In the genomic region with DNA sequence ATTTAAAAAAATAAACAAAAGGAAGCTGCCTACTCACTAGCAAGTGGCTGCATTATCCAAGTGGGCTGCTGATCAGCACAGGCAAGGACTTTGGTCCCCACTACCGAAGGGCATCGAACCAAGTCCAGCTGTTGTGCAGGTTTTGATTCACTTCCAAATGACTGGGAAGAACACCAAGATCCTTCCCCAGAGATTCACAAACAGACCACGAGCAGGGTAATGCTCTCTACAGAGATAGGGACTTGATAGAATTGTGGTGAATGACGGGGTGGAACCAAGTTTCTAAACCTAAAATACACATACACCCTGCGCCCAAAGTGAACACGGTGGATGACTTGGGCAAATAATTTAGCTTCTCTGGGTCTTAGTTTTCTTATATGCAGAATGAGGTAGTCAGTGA, we compare ENCODE assay signal across 18 cellular contexts.
DNase-seq lines count a peak whose midpoint lies in the region; ATAC-seq and TF ChIP-seq lines count a peak whose summit lies in the region.
"Had no signal": no experiment of that assay in that cellular context is flagged by ENCODE, and none has a peak within 500 bp of the region (broad histone marks: within the 10 kb centered on the region; RNA-seq: fewer than 3 reads in every experiment).

No MANE protein-coding gene starts in this region.

- H3K4me3 ChIP-seq in fibroblast of lung (replicated peaks in 1 of 4; ENCODE audit: control extremely low read depth in 1 of 4, insufficient read depth in 1 of 4, low read depth in 3 of 4, low read length in 4 of 4), result no peak overlapping the region
- H3K4me3 ChIP-seq in liver (ENCODE audit: low read depth in 1 of 3, low read length in 3 of 3), result no peak overlapping the region
- H3K4me3 ChIP-seq in skeletal muscle satellite cell (ENCODE audit: low read length), result no peak overlapping the region
- H3K4me3 ChIP-seq: GM23338, SK-N-MC had no signal

- peak; percentile 70 to 81 for TF ChIP-seq RAD21 in liver (IDR thresholded peaks at IDR 0.05)

- no peak for ATAC-seq in GM18519 (IDR thresholded peaks at IDR 0.05; ENCODE audit: low FRiP score, unreplicated experiment)
- no peak for ATAC-seq in HG03108 (IDR thresholded peaks at IDR 0.05; ENCODE audit: unreplicated experiment)
- ATAC-seq: activated naive CD8-positive, alpha-beta T cell treated with anti-CD3 and anti-CD28 coated beads, Interleukin-2, amount 50 U/mL, for 24 hours; foreskin keratinocyte; GM23338 had no signal

- WGBS in liver, result 30% methylated on average over 6 of the region's 6 CpGs

- TF ChIP-seq CTCF in fibroblast of lung (conservative IDR thresholded peaks at IDR 0.05 in 1 of 2, IDR thresholded peaks at IDR 0.05 in 1 of 2; ENCODE audit: low read depth in 1 of 2, low read length in 2 of 2) (no peak), liver (IDR thresholded peaks at IDR 0.05; ENCODE audit: low read depth, low read length, missing input control) (no peak)

- H3K4me2 ChIP-seq in fibroblast of lung (ENCODE audit: extremely low read depth, insufficient read depth, low read length) (no peak overlapping the region), skeletal muscle satellite cell (ENCODE audit: low read length) (peak overlapping the region; percentile 29)
- H3K4me2 ChIP-seq: GM23338 had no signal

- H3K27ac ChIP-seq in fibroblast of lung (ENCODE audit: insufficient read depth, low read length) (no peak overlapping the region), liver (ENCODE audit: low read depth in 1 of 2, low read length in 2 of 2) (peak overlapping the region; percentile 69 to 83)
- H3K27ac ChIP-seq: foreskin keratinocyte, SK-N-MC had no signal

- H3K27me3 ChIP-seq in fibroblast of lung (ENCODE audit: control insufficient read depth, insufficient read depth, low read length) (no peaks in the 10 kb centered on the region), liver (ENCODE audit: control insufficient read depth in 4 of 4, insufficient read depth in 4 of 4, low read length in 3 of 4) (no peaks in the 10 kb centered on the region), skeletal muscle satellite cell (ENCODE audit: control insufficient read depth, insufficient read depth, low read length) (no peaks in the 10 kb centered on the region)
- H3K27me3 ChIP-seq: foreskin keratinocyte had no signal

- no peaks in the 10 kb centered on the region for H3K36me3 ChIP-seq in fibroblast of lung (ENCODE audit: control insufficient read depth, insufficient read depth, low read length)
- no peaks in the 10 kb centered on the region for H3K36me3 ChIP-seq in liver (ENCODE audit: control insufficient read depth in 4 of 4, insufficient read depth in 3 of 4, low read depth in 1 of 4, low read length in 3 of 4)
- no peaks in the 10 kb centered on the region for H3K36me3 ChIP-seq in skeletal muscle satellite cell (ENCODE audit: insufficient read depth, low read length)

- H3K9ac ChIP-seq in fibroblast of lung (ENCODE audit: insufficient read depth, low read length) (no peak overlapping the region), liver (ENCODE audit: low read depth in 1 of 2, low read length in 2 of 2) (peak overlapping the region in 1 of 2 donors; percentile 18), skeletal muscle satellite cell (ENCODE audit: low read depth, low read length) (no peak overlapping the region)

- no peaks in the 10 kb centered on the region for H4K20me1 ChIP-seq in fibroblast of lung (ENCODE audit: control insufficient read depth, extremely low read depth, insufficient read depth, low read length)

- H3K9me3 ChIP-seq in fibroblast of lung (ENCODE audit: control insufficient read depth, insufficient read depth, low read depth, low read length) (no peaks in the 10 kb centered on the region), liver (ENCODE audit: control insufficient read depth in 4 of 4, low read length in 3 of 4) (no peaks in the 10 kb centered on the region), skeletal muscle satellite cell (replicated peaks; ENCODE audit: low read length) (no peaks in the 10 kb centered on the region)

- peak; percentile 21 for DNase-seq in GM03348 (ENCODE audit: low spot score)
- DNase-seq in fibroblast of lung (ENCODE audit: low read depth in 2 of 2), result no peak
- DNase-seq in islet precursor cell, result no peak
- no peak for DNase-seq in stimulated activated CD4-positive, alpha-beta T cell treated with anti-CD3 and anti-CD28 coated beads, Interleukin-2, amount 100 ng/mL, for 48 hours
- DNase-seq: activated CD4-positive, alpha-beta T cell treated with anti-CD3 and anti-CD28 coated beads, Interleukin-2, amount 50 U/mL, for 4 hours; activated effector memory CD4-positive, alpha-beta T cell treated with anti-CD3 and anti-CD28 coated beads, Interleukin-2, amount 50 U/mL, for 16 hours; activated naive CD8-positive, alpha-beta T cell treated with anti-CD3 and anti-CD28 coated beads, Interleukin-2, amount 50 U/mL, for 24 hours; CD4-positive, alpha-beta T cell; DMS153; foreskin keratinocyte; KBM-7; NCI-H2029 treated with DMSO at 0.1 percent for 48 hours had no signal

- no peaks in the 10 kb centered on the region for H3K79me2 ChIP-seq in fibroblast of lung (ENCODE audit: control insufficient read depth, insufficient read depth, low read length)

- peak overlapping the region; percentile 23 for H2AFZ ChIP-seq in fibroblast of lung (ENCODE audit: low read length)
- H2AFZ ChIP-seq: GM23338 had no signal

- H3K4me1 ChIP-seq in fibroblast of lung (ENCODE audit: control insufficient read depth, extremely low read depth, insufficient read depth, low read length) (peaks cover 2% of the 10 kb centered on the region), liver (ENCODE audit: control insufficient read depth in 4 of 4, insufficient read depth in 4 of 4, low read length in 3 of 4) (peaks cover 17 to 46% (median 21%) of the 10 kb centered on the region in 4 donors), skeletal muscle satellite cell (ENCODE audit: control insufficient read depth, insufficient read depth, low read length) (peaks cover 35% of the 10 kb centered on the region)
- H3K4me1 ChIP-seq: foreskin keratinocyte had no signal

TF ChIP-seq in liver, 16 proteins besides CTCF, POLR2A, EP300 and RAD21 (continues in another document):
- TF ChIP-seq YY1 (IDR thresholded peaks at IDR 0.05), result peak; percentile 84
- TF ChIP-seq FOXA2 (IDR thresholded peaks at IDR 0.05), result peak; percentile 72
- peak in 1 of 2 donors; percentile 81 for TF ChIP-seq EGR1 (IDR thresholded peaks at IDR 0.05; ENCODE audit: low read depth in 2 of 2)
- TF ChIP-seq FOXA1 (IDR thresholded peaks at IDR 0.05), result peak; percentile 59
- TF ChIP-seq, protein P1, sequence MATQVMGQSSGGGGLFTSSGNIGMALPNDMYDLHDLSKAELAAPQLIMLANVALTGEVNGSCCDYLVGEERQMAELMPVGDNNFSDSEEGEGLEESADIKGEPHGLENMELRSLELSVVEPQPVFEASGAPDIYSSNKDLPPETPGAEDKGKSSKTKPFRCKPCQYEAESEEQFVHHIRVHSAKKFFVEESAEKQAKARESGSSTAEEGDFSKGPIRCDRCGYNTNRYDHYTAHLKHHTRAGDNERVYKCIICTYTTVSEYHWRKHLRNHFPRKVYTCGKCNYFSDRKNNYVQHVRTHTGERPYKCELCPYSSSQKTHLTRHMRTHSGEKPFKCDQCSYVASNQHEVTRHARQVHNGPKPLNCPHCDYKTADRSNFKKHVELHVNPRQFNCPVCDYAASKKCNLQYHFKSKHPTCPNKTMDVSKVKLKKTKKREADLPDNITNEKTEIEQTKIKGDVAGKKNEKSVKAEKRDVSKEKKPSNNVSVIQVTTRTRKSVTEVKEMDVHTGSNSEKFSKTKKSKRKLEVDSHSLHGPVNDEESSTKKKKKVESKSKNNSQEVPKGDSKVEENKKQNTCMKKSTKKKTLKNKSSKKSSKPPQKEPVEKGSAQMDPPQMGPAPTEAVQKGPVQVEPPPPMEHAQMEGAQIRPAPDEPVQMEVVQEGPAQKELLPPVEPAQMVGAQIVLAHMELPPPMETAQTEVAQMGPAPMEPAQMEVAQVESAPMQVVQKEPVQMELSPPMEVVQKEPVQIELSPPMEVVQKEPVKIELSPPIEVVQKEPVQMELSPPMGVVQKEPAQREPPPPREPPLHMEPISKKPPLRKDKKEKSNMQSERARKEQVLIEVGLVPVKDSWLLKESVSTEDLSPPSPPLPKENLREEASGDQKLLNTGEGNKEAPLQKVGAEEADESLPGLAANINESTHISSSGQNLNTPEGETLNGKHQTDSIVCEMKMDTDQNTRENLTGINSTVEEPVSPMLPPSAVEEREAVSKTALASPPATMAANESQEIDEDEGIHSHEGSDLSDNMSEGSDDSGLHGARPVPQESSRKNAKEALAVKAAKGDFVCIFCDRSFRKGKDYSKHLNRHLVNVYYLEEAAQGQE (IDR thresholded peaks at IDR 0.05), result peak; percentile 76
- peak; percentile 46 for TF ChIP-seq TAF1 (conservative IDR thresholded peaks at IDR 0.05)
- TF ChIP-seq, protein P2, sequence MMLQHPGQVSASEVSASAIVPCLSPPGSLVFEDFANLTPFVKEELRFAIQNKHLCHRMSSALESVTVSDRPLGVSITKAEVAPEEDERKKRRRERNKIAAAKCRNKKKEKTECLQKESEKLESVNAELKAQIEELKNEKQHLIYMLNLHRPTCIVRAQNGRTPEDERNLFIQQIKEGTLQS (IDR thresholded peaks at IDR 0.05), result peak; percentile 70
- peak; percentile 100 for TF ChIP-seq HNF4A (conservative IDR thresholded peaks at IDR 0.05)
- TF ChIP-seq, protein P3, sequence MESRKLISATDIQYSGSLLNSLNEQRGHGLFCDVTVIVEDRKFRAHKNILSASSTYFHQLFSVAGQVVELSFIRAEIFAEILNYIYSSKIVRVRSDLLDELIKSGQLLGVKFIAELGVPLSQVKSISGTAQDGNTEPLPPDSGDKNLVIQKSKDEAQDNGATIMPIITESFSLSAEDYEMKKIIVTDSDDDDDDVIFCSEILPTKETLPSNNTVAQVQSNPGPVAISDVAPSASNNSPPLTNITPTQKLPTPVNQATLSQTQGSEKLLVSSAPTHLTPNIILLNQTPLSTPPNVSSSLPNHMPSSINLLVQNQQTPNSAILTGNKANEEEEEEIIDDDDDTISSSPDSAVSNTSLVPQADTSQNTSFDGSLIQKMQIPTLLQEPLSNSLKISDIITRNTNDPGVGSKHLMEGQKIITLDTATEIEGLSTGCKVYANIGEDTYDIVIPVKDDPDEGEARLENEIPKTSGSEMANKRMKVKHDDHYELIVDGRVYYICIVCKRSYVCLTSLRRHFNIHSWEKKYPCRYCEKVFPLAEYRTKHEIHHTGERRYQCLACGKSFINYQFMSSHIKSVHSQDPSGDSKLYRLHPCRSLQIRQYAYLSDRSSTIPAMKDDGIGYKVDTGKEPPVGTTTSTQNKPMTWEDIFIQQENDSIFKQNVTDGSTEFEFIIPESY (IDR thresholded peaks at IDR 0.05), result peak; percentile 95
- TF ChIP-seq HNF4G (IDR thresholded peaks at IDR 0.05), result peak; percentile 100
- TF ChIP-seq GABPA (IDR thresholded peaks at IDR 0.05 in 1 of 2, conservative IDR thresholded peaks at IDR 0.05 in 1 of 2), result peak in 1 of 2 donors; percentile 38
- TF ChIP-seq, protein P4, sequence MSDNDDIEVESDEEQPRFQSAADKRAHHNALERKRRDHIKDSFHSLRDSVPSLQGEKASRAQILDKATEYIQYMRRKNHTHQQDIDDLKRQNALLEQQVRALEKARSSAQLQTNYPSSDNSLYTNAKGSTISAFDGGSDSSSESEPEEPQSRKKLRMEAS (IDR thresholded peaks at IDR 0.05), result peak; percentile 98
- TF ChIP-seq RXRA (IDR thresholded peaks at IDR 0.05), result peak; percentile 97 to 98
- peak; percentile 92 to 95 for TF ChIP-seq JUND (IDR thresholded peaks at IDR 0.05)
